ENCODE assay signal across 11 cellular contexts in genomic region chr6:4973972-4974885, GRCh38. TPM values are rescaled to one million over a fixed set of nuclear protein-coding genes. Genes with fewer than 3 reads are reported as not detected.
A peak's percentile ranks its signal among the peaks of the same experiment; 100 is the strongest.
DNase-seq lines count a peak whose midpoint lies in the region; ATAC-seq, FAIRE-seq and TF ChIP-seq lines count a peak whose summit lies in the region.
"Had no signal": no experiment of that assay in that cellular context is flagged by ENCODE, and none has a peak within 500 bp of the region (broad histone marks: within the 10 kb centered on the region; RNA-seq: fewer than 3 reads in every experiment).

No MANE protein-coding gene starts in this region.

- H2AFZ ChIP-seq in parathyroid adenoma: peak overlapping the region; percentile 83

- no peak for ATAC-seq in GM21381 (IDR thresholded peaks at IDR 0.05; ENCODE audit: unreplicated experiment)
- ATAC-seq in HG03159 (IDR thresholded peaks at IDR 0.05; ENCODE audit: unreplicated experiment): no peak
- ATAC-seq in GM18909 (IDR thresholded peaks at IDR 0.05; ENCODE audit: poor library complexity, unreplicated experiment): no peak

- H3K4me1 ChIP-seq in parathyroid adenoma: peaks cover 8% of the 10 kb centered on the region
- H3K4me1 ChIP-seq: SJSA1 had no signal

- FAIRE-seq in frontal cortex (lab: Jason Lieb, UNC): no peak

- no peaks in the 10 kb centered on the region for H3K36me3 ChIP-seq in parathyroid adenoma (ENCODE audit: control insufficient read depth, insufficient read depth, low read length)
- H3K36me3 ChIP-seq: SJSA1 had no signal

- no peaks in the 10 kb centered on the region for H3K9me3 ChIP-seq in parathyroid adenoma (ENCODE audit: control insufficient read depth, low read length)

- peak; percentile 53 for DNase-seq in DMS79 (lab: John Stamatoyannopoulos, UW)
- DNase-seq in NCI-H345 (lab: John Stamatoyannopoulos, UW): peak; percentile 34
- peak; percentile 57 for DNase-seq in fibroblast of mammary gland (ENCODE audit: low read depth)
- DNase-seq in frontal cortex (ENCODE audit: low spot score in 2 of 2): no peak
- DNase-seq: activated naive CD8-positive, alpha-beta T cell treated with anti-CD3 and anti-CD28 coated beads, Interleukin-2, amount 10 ng/mL, durations not matched to agents 7 days and 5 days; stimulated activated CD8-positive, alpha-beta memory T cell treated with anti-CD3 and anti-CD28 coated beads, Interleukin-4, amount 100 ng/mL, for 48 hours had no signal

- no peak overlapping the region for H3K9ac ChIP-seq in parathyroid adenoma

- no peaks in the 10 kb centered on the region for H3K27me3 ChIP-seq in parathyroid adenoma (ENCODE audit: control insufficient read depth, insufficient read depth, low read length)
- H3K27me3 ChIP-seq: SJSA1 had no signal

- peak overlapping the region; percentile 58 for H3K27ac ChIP-seq in parathyroid adenoma
- H3K27ac ChIP-seq: SJSA1 had no signal

- H3K79me2 ChIP-seq in parathyroid adenoma: no peaks in the 10 kb centered on the region

- no peak overlapping the region for H3K4me2 ChIP-seq in parathyroid adenoma (ENCODE audit: low read length)

- TF ChIP-seq CTCF in fibroblast of mammary gland (conservative IDR thresholded peaks at IDR 0.05; ENCODE audit: control insufficient read depth, insufficient read depth, low read depth, low read length) (no peak), parathyroid adenoma (IDR thresholded peaks at IDR 0.05) (no peak)

- H3K4me3 ChIP-seq in fibroblast of mammary gland (ENCODE audit: control insufficient read depth, low read depth, low read length): no peak overlapping the region
- no peak overlapping the region for H3K4me3 ChIP-seq in parathyroid adenoma (ENCODE audit: low read depth, low read length)
- H3K4me3 ChIP-seq: SJSA1 had no signal

RNA-seq across cellular contexts. Expression of gene RPP40, which starts 29.6 kb away (rescaled TPM):
- 17.1 TPM for total RNA-seq in frontal cortex

Comparison
In these comparisons a context has a peak if more than half of its experiments do, and no peak if none do; other contexts are left out.
1. DNase-seq: peak in DMS79 (single experiment), NCI-H345 (single experiment) and fibroblast of mammary gland (single experiment); none in frontal cortex (0 of 2).